Comparison of ENCODE assay signal across 8 cellular contexts in genomic region chr19:17847538-17848366, GRCh38. TPM values are rescaled to one million over a fixed set of nuclear protein-coding genes. Genes with fewer than 3 reads are reported as not detected.
DNase-seq lines count a peak whose midpoint lies in the region; ATAC-seq lines count a peak whose summit lies in the region.

TSS of gene JAK3 (minus strand) at chr19:17847982. CDS start at chr19:17844417, 3,565 bp downstream.

- ATAC-seq in GM18907 (IDR thresholded peaks at IDR 0.05; ENCODE audit: unreplicated experiment) (peak; percentile 59), HG03520 (IDR thresholded peaks at IDR 0.05; ENCODE audit: unreplicated experiment) (peak; percentile 51), left lobe of liver (peak; percentile 56)

- peak; percentile 80 to 84 for DNase-seq in activated CD4-positive, alpha-beta T cell treated with anti-CD3 and anti-CD28 coated beads for 24 hours (ENCODE audit: low read depth in 2 of 2)
- DNase-seq in cerebellar cortex (ENCODE audit: low spot score), result peak; percentile 74
- peak; percentile 58 for DNase-seq in left lobe of liver (ENCODE audit: low spot score)
- DNase-seq in stimulated activated CD4-positive, alpha-beta T cell treated with anti-CD3 and anti-CD28 coated beads, Interleukin-2, amount 100 ng/mL, for 24 hours, result peak; percentile 88 to 90
- no peak for DNase-seq in D341Med (ENCODE audit: low spot score)
- DNase-seq in COR-L47 (lab: John Stamatoyannopoulos, UW), result no peak

RNA-seq across cellular contexts. Expression of gene JAK3, which starts in this region (rescaled TPM):
- 1.2 TPM for total RNA-seq in left lobe of liver

Comparison
In these comparisons a context has a peak if more than half of its experiments do, and no peak if none do; other contexts are left out.
1. DNase-seq: peak in activated CD4-positive, alpha-beta T cell treated with anti-CD3 and anti-CD28 coated beads for 24 hours (2 of 2), cerebellar cortex (single experiment), left lobe of liver (single experiment) and stimulated activated CD4-positive, alpha-beta T cell treated with anti-CD3 and anti-CD28 coated beads, Interleukin-2, amount 100 ng/mL, for 24 hours (2 of 2); none in D341Med (single experiment) and COR-L47 (single experiment).
2. Peak in every context shown above with its lines, with median percentiles within 50 percentile points of each other: ATAC-seq.